ENCODE assay signal across 8 cellular contexts in genomic region chr5:154038604-154039457, GRCh38. TPM values are rescaled to one million over a fixed set of nuclear protein-coding genes. Genes with fewer than 3 reads are reported as not detected.
DNase-seq lines count a peak whose midpoint lies in the region; ATAC-seq, FAIRE-seq and TF ChIP-seq lines count a peak whose summit lies in the region.

FAM114A2 (minus strand) TSS chr5:154038910; CDS start chr5:154034953, 3,957 bp downstream.
MFAP3 (plus strand) TSS chr5:154038967; CDS start chr5:154049723, 10,756 bp downstream.

- ATAC-seq in GM21515 (IDR thresholded peaks at IDR 0.05; ENCODE audit: unreplicated experiment), result peak; percentile 98

- H4K20me1 ChIP-seq in OCI-LY3 (ENCODE audit: insufficient read depth, low read length) (no peaks in the 10 kb centered on the region), endothelial cell of umbilical vein (replicated peaks; ENCODE audit: control insufficient read depth, extremely low read depth, insufficient read depth, low read length) (no peaks in the 10 kb centered on the region)

- H3K79me2 ChIP-seq in OCI-LY3 (ENCODE audit: low read length), result peaks cover 25% of the 10 kb centered on the region
- peaks cover 26% of the 10 kb centered on the region for H3K79me2 ChIP-seq in endothelial cell of umbilical vein (ENCODE audit: control insufficient read depth, insufficient read depth, low read length)

- H3K27ac ChIP-seq in HUES64 (ENCODE audit: low read depth, low read length), result peak within 1 kb of the TSS; percentile 58; the same call in 1 of the 2 replicates
- H3K27ac ChIP-seq in OCI-LY3 (ENCODE audit: low read length), result peak within 1 kb of the TSS; percentile 75
- H3K27ac ChIP-seq in endothelial cell of umbilical vein (ENCODE audit: insufficient read depth, low read depth, low read length), result peak within 1 kb of the TSS; percentile 52

- CTCF ChIA-PET in endothelial cell of umbilical vein (lab: Charles Lee), result interaction anchor here (0.8 to 2.4 kb wide), 6 partner anchors 10 to 366 kb away, joined by 3 to 11 read pairs (median 4); no protein-coding TSS in a partner anchor

- peak within 1 kb of the TSS; percentile 92 for H3K4me3 ChIP-seq in HUES64 (ENCODE audit: low read length)
- H3K4me3 ChIP-seq in OCI-LY3 (ENCODE audit: low read length), result peak within 1 kb of the TSS; percentile 90
- peak within 1 kb of the TSS; percentile 55 to 87 (median 79) for H3K4me3 ChIP-seq in endothelial cell of umbilical vein (replicated peaks in 1 of 3; ENCODE audit: insufficient read depth in 1 of 3, low read depth in 1 of 3, low read length in 3 of 3)

- under 1% methylated on average over 60 of the region's 60 CpGs for WGBS in HUES64

- no peak for TF ChIP-seq CTCF in OCI-LY3 (IDR thresholded peaks at IDR 0.05; ENCODE audit: low read depth, low read length)
- no peak for TF ChIP-seq CTCF in endothelial cell of umbilical vein (IDR thresholded peaks at IDR 0.05; ENCODE audit: extremely low read depth in 1 of 2, insufficient read depth in 1 of 2, low read depth in 1 of 2, low read length in 2 of 2)

- POLR2A ChIA-PET in endothelial cell of umbilical vein (lab: Charles Lee), result interaction anchor here (1.0 to 1.7 kb wide), 5 partner anchors 17 to 152 kb away, joined by 3 to 5 read pairs (median 4); partner anchors contain the start of gene GALNT10

- DNase-seq in DMS 273 (lab: John Stamatoyannopoulos, UW; ENCODE audit: unreplicated experiment), result peak; percentile 95
- peak; percentile 92 for DNase-seq in activated CD8-positive, alpha-beta memory T cell treated with anti-CD3 and anti-CD28 coated beads, Interleukin-2, amount 50 U/mL, for 48 hours
- peak; percentile 88 for DNase-seq in endothelial cell of umbilical vein (ENCODE audit: low read depth, low spot score)
- peak; percentile 89 for DNase-seq in midbrain (lab: John Stamatoyannopoulos, UW)
- peak; percentile 86 to 90 for DNase-seq in stimulated activated CD8-positive, alpha-beta memory T cell treated with anti-CD3 and anti-CD28 coated beads, Interleukin-15, amount 100 ng/mL, for 48 hours (ENCODE audit: low read depth in 2 of 2)

- intact Hi-C loops in endothelial cell of umbilical vein (cut with micrococcal nuclease), result loop anchor here (1.0 to 5.0 kb wide), 5 partner anchors 37 to 818 kb away; partner anchors contain the start of gene SAP30L

- H3K9ac ChIP-seq in HUES64 (ENCODE audit: low read depth, low read length) (peak within 1 kb of the TSS; percentile 79), OCI-LY3 (ENCODE audit: low read length) (peak within 1 kb of the TSS; percentile 78), endothelial cell of umbilical vein (replicated peaks; ENCODE audit: extremely low read depth, insufficient read depth, low read length) (peak within 1 kb of the TSS; percentile 85)

- peak within 1 kb of the TSS; percentile 48 for H2AFZ ChIP-seq in OCI-LY3 (ENCODE audit: low read depth, low read length)
- peak within 1 kb of the TSS; percentile 24 for H2AFZ ChIP-seq in endothelial cell of umbilical vein (ENCODE audit: low read depth, low read length)

- no peaks in the 10 kb centered on the region for H3K27me3 ChIP-seq in HUES64 (ENCODE audit: insufficient read depth, low read length)
- no peaks in the 10 kb centered on the region for H3K27me3 ChIP-seq in OCI-LY3 (ENCODE audit: low read depth, low read length)
- no peaks in the 10 kb centered on the region for H3K27me3 ChIP-seq in endothelial cell of umbilical vein (ENCODE audit: control insufficient read depth in 2 of 2, insufficient read depth in 2 of 2, low read length in 2 of 2)

- TSS peak; percentile 64 for BruUV-seq in endothelial cell of umbilical vein (replicated peaks; lab: Mats Ljungman, UMichigan)

- FAIRE-seq in endothelial cell of umbilical vein (lab: Jason Lieb, UNC), result peak; percentile 88

- peak; percentile 71 for TF ChIP-seq POLR2A in endothelial cell of umbilical vein (IDR thresholded peaks at IDR 0.05; ENCODE audit: low read depth, low read length)

- no peaks in the 10 kb centered on the region for H3K9me1 ChIP-seq in endothelial cell of umbilical vein (replicated peaks; ENCODE audit: control insufficient read depth, extremely low read depth, insufficient read depth, low read length)

- peak within 1 kb of the TSS; percentile 94 for H3K4me2 ChIP-seq in OCI-LY3 (ENCODE audit: low read length)
- H3K4me2 ChIP-seq in endothelial cell of umbilical vein (ENCODE audit: insufficient read depth, low read length), result peak within 1 kb of the TSS; percentile 93

- H3K9me3 ChIP-seq in HUES64 (ENCODE audit: insufficient read depth, low read depth, low read length) (no peaks in the 10 kb centered on the region), OCI-LY3 (ENCODE audit: insufficient read depth, low read length) (no peaks in the 10 kb centered on the region), endothelial cell of umbilical vein (replicated peaks; ENCODE audit: control insufficient read depth, insufficient read depth, low read length) (no peaks in the 10 kb centered on the region)

- dilution Hi-C loops in endothelial cell of umbilical vein (cut with MboI; ENCODE audit: extremely low pct_ligation_motif_present, low sequenced_read_pairs), result no loop called here

- H3K4me1 ChIP-seq in HUES64 (ENCODE audit: insufficient read depth, low read length) (peaks cover 7% of the 10 kb centered on the region; the same call in 1 of the 2 replicates), OCI-LY3 (ENCODE audit: low read length) (peaks cover 8% of the 10 kb centered on the region), endothelial cell of umbilical vein (ENCODE audit: control insufficient read depth, extremely low read depth, insufficient read depth, low read length) (peaks cover 28% of the 10 kb centered on the region)

- 0 out of 2 replicates have a peak, but pooled peaks cover 5% of the 10 kb centered on the region for H3K36me3 ChIP-seq in HUES64 (ENCODE audit: insufficient read depth, low read length)
- H3K36me3 ChIP-seq in OCI-LY3 (replicated peaks; ENCODE audit: low read depth, low read length), result no peaks in the 10 kb centered on the region
- H3K36me3 ChIP-seq in endothelial cell of umbilical vein (ENCODE audit: control insufficient read depth in 2 of 2, extremely low read depth in 1 of 2, insufficient read depth in 2 of 2, low read length in 2 of 2), result no peaks in the 10 kb centered on the region

TF ChIP-seq in endothelial cell of umbilical vein, 7 proteins besides CTCF, POLR2A, EP300 and RAD21:
- TF ChIP-seq EZH2 (IDR thresholded peaks at IDR 0.05; ENCODE audit: borderline replicate concordance, low read depth, low read length, severe bottlenecking) (no peak), POLR2AphosphoS5 (IDR thresholded peaks at IDR 0.05; ENCODE audit: insufficient read depth, low read depth, low read length) (peak; percentile 88), JUN (IDR thresholded peaks at IDR 0.05; ENCODE audit: borderline replicate concordance, insufficient read depth, insufficient read length, low read depth) (no peak), MYC (IDR thresholded peaks at IDR 0.05; ENCODE audit: low read depth, low read length) (peak; percentile 5), FOS (IDR thresholded peaks at IDR 0.05; ENCODE audit: borderline replicate concordance, insufficient read depth, low read length) (no peak), GATA2 (IDR thresholded peaks at IDR 0.05; ENCODE audit: insufficient read depth, insufficient read length, low read depth, low read length) (no peak)
- TF ChIP-seq, protein P1, sequence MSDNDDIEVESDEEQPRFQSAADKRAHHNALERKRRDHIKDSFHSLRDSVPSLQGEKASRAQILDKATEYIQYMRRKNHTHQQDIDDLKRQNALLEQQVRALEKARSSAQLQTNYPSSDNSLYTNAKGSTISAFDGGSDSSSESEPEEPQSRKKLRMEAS (IDR thresholded peaks at IDR 0.05; ENCODE audit: insufficient read depth, insufficient read length), result peak; percentile 2

RNA-seq across cellular contexts. Expression of gene FAM114A2, which starts in this region (rescaled TPM):
- 12.1 TPM for polyA plus RNA-seq in HUES64 (2013, experiment 1 of 2)
- 12.2 TPM for polyA plus RNA-seq in HUES64 (2013, experiment 2 of 2)
- total RNA-seq in endothelial cell of umbilical vein, result 26.6 and 31.3 TPM in 2 replicates
- 7.7 and 9.6 TPM in 2 replicates for polyA plus RNA-seq in endothelial cell of umbilical vein
- polyA plus RNA-seq in endothelial cell of umbilical vein (2011; cell fraction: cytosol; rRNA removed), result 11.7 and 13.2 TPM in 2 replicates
- 20.7 and 21.1 TPM in 2 replicates for polyA plus RNA-seq in endothelial cell of umbilical vein (2011; cell fraction: nucleus; rRNA removed)
- 15.7 and 24.0 TPM in 2 replicates for polyA plus RNA-seq in endothelial cell of umbilical vein (2012)
- 19.8 and 28.5 TPM in 2 replicates for polyA minus RNA-seq in endothelial cell of umbilical vein
- polyA minus RNA-seq in endothelial cell of umbilical vein (2011; cell fraction: cytosol; rRNA and poly(A)+ RNA removed), result 5.7 TPM
- 23.7 and 25.1 TPM in 2 replicates for polyA minus RNA-seq in endothelial cell of umbilical vein (2011; cell fraction: nucleus; rRNA and poly(A)+ RNA removed)

RNA-seq across cellular contexts. Expression of gene MFAP3, which starts in this region (rescaled TPM):
- polyA plus RNA-seq in HUES64 (2013, experiment 1 of 2), result 18.4 TPM
- polyA plus RNA-seq in HUES64 (2013, experiment 2 of 2), result 25.7 TPM
- total RNA-seq in endothelial cell of umbilical vein, result 31.7 and 35.3 TPM in 2 replicates
- 18.2 and 19.5 TPM in 2 replicates for polyA plus RNA-seq in endothelial cell of umbilical vein
- 13.5 and 16.7 TPM in 2 replicates for polyA plus RNA-seq in endothelial cell of umbilical vein (2011; cell fraction: cytosol; rRNA removed)
- 14.6 and 16.9 TPM in 2 replicates for polyA plus RNA-seq in endothelial cell of umbilical vein (2011; cell fraction: nucleus; rRNA removed)
- polyA plus RNA-seq in endothelial cell of umbilical vein (2012), result 25.2 and 29.6 TPM in 2 replicates
- polyA minus RNA-seq in endothelial cell of umbilical vein, result 75.7 and 94.0 TPM in 2 replicates
- polyA minus RNA-seq in endothelial cell of umbilical vein (2011; cell fraction: cytosol; rRNA and poly(A)+ RNA removed), result 35.5 TPM
- 45.0 and 69.3 TPM in 2 replicates for polyA minus RNA-seq in endothelial cell of umbilical vein (2011; cell fraction: nucleus; rRNA and poly(A)+ RNA removed)

Comparison
In these comparisons a context has a peak if more than half of its experiments do, and no peak if none do; other contexts are left out.
1. Peak in every context shown above with its lines: DNase-seq, ATAC-seq, H3K4me3 ChIP-seq and H3K27ac ChIP-seq.